17 cellular contexts compared by ENCODE assay signal in the genomic region with DNA sequence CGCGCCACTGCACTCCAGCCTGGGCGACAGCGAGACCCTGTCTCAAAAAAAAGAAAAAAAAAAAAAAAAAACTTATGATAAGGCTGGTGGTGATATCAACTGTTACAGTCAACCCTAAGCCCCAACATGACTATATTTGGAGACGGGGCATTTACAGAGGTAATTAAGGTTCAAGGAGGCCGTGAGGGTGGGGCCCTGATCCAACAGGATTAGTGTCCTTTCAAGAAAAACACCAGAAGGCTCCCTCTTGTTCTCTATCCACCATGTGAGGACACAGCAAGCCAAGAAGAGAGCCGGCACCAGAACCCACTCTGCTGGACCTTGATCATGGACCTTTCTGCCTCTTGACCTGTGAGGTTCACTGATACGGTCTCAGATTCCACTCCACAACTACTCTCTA. TPM values are rescaled to one million over a fixed set of nuclear protein-coding genes. Genes with fewer than 3 reads are reported as not detected.
"Had no signal": no experiment of that assay in that cellular context is flagged by ENCODE, and none has a peak within 500 bp of the region (broad histone marks: within the 10 kb centered on the region; RNA-seq: fewer than 3 reads in every experiment).

No MANE protein-coding gene starts in this region.

- DNase-seq: KBM-7, MV-4-11, NCI-H1048, NCI-H1105 treated with DMSO at 0.1 percent for 48 hours, NCI-H1417 treated with DMSO at 0.1 percent for 48 hours, NCI-H146, NCI-H1694 treated with DMSO at 0.1 percent for 48 hours, NCI-H1930, NCI-H2081, NCI-H2107, NCI-H2227 treated with DMSO at 0.1 percent for 48 hours, NCI-H524, NCI-H526 treated with DMSO at 0.1 percent for 48 hours, NCI-H748 treated with DMSO at 0.1 percent for 48 hours, SHP77 treated with DMSO at 0.1 percent for 48 hours had no signal

- ATAC-seq: Right ventricle myocardium inferior had no signal

RNA-seq across cellular contexts. Expression of a gene that starts 39.3 kb away (rescaled TPM):
- total RNA-seq: LHCN-M2 had no signal
